Comparison of ENCODE assay signal across 8 cellular contexts in the genomic region with DNA sequence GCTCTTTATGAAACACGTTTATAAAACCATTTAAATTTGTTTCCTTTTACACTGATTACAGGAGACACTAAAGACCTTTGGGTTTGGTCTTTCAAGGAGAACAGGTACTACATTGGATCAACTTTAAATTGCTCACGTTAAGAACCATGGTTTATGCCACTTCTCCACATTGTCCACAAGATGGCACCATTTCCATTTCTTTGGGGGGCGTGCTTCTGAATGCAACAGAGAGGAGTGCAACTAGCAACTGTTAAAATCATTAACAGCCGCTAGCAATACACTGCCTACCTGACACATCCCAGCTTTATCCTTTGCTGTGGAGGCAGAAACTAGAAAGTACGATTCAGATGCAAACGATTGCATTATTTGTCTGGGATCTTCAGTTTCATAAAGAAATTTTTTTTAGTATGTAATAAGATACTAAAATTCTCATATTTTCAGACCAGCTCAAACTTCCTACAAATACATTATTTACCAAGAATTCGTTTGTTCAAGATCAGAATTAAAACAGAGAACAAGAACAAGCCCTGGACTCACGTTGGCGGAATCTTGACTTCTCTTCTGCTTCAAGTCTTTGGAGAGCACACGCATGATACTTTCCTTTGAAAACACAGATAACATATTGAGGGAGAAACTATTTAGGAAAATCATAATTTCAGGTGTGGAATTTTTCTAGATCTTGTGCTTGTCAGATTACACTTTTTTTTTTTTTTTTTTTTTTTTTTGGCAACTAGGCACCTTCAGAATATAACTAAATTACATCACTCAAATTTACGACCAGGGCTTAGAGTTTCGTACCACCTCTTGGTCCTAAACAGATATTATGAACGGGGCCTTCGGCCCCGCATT. TPM values are rescaled to one million over a fixed set of nuclear protein-coding genes. Genes with fewer than 3 reads are reported as not detected.
DNase-seq lines count a peak whose midpoint lies in the region; ATAC-seq, FAIRE-seq and TF ChIP-seq lines count a peak whose summit lies in the region.

No MANE protein-coding gene starts in this region.

- no peak for TF ChIP-seq POLR2A in upper lobe of left lung (IDR thresholded peaks at IDR 0.05)

- no peak overlapping the region for H2AK5ac ChIP-seq in H9 (ENCODE audit: insufficient read length, low read length)

- H3K23ac ChIP-seq in H9 (ENCODE audit: insufficient read length, low read depth, low read length) = no peak overlapping the region

- H3K18ac ChIP-seq in H9 (ENCODE audit: insufficient read length, low read depth, low read length) = no peak overlapping the region

- H2BK20ac ChIP-seq in H9 (ENCODE audit: low read depth, low read length, poor library complexity, severe bottlenecking) = no peak overlapping the region

- DNase-seq in H9 (peak; percentile 65), LNCaP clone FGC (ENCODE audit: low read depth) (peak; percentile 70), RKO (ENCODE audit: low spot score) (peak; percentile 90), fibroblast of the conjunctiva (ENCODE audit: low read depth) (peak; percentile 69), upper lobe of left lung (peak in 1 of 2 donors; percentile 63)

- H2BK5ac ChIP-seq in H9 (ENCODE audit: insufficient read length, low read length) = no peak overlapping the region

- TF ChIP-seq CTCF in H9 (conservative IDR thresholded peaks at IDR 0.05) = peak; percentile 87
- TF ChIP-seq CTCF in LNCaP clone FGC (IDR thresholded peaks at IDR 0.05; ENCODE audit: control insufficient read depth, extremely low read depth, insufficient read depth) = peak; percentile 91
- TF ChIP-seq CTCF in neutrophil (IDR thresholded peaks at IDR 0.05) = peak; percentile 39
- peak; percentile 71 to 85 (median 77) for TF ChIP-seq CTCF in upper lobe of left lung (IDR thresholded peaks at IDR 0.05)

- H2BK120ac ChIP-seq in H9 (ENCODE audit: low read depth, low read length, poor library complexity, severe bottlenecking) = no peak overlapping the region

- no peak overlapping the region for H3T11ph ChIP-seq in H9 (ENCODE audit: low read length)

- H3K27me3 Mint-ChIP-seq in H9 (ENCODE audit: low read depth) = peaks cover 69% of the 10 kb centered on the region
- H3K27me3 Mint-ChIP-seq in activated T-helper 17 cell treated with anti-CD3 and anti-CD28 coated beads, Interleukin-2, amount 50 U/mL, for 72 hours = peaks cover 52% of the 10 kb centered on the region

- H3K9me3 ChIP-seq in H9 (ENCODE audit: control insufficient read depth, low read depth, low read length) (no peaks in the 10 kb centered on the region), neutrophil (no peaks in the 10 kb centered on the region), upper lobe of left lung (no peaks in the 10 kb centered on the region)

- no peak overlapping the region for H4K8ac ChIP-seq in H9 (replicated peaks; ENCODE audit: insufficient read length, low read depth, low read length)

- H2AFZ ChIP-seq in H9 (ENCODE audit: low read length) = no peak overlapping the region

- no peak overlapping the region for H2BK12ac ChIP-seq in H9 (ENCODE audit: insufficient read length, low read depth, low read length)

- H3K27ac ChIP-seq in H9 (ENCODE audit: insufficient read length, low read depth, low read length) = no peak overlapping the region
- no peak overlapping the region for H3K27ac ChIP-seq in neutrophil
- no peak overlapping the region for H3K27ac ChIP-seq in upper lobe of left lung

- TF ChIP-seq EP300 in upper lobe of left lung (IDR thresholded peaks at IDR 0.05) = no peak

- peaks cover 0 to 6% of the 10 kb centered on the region in 2 experiments; a peak in 1 of 5 replicates for H3K9me3 Mint-ChIP-seq in H9
- no peaks in the 10 kb centered on the region for H3K9me3 Mint-ChIP-seq in activated T-helper 17 cell treated with anti-CD3 and anti-CD28 coated beads, Interleukin-2, amount 50 U/mL, for 72 hours

- H3K56ac ChIP-seq in H9 (ENCODE audit: insufficient read length, low read depth, low read length) = no peak overlapping the region

- H3K4me3 Mint-ChIP-seq in H9 = peak overlapping the region; percentile 63 to 81
- peak overlapping the region; percentile 78 for H3K4me3 Mint-ChIP-seq in activated T-helper 17 cell treated with anti-CD3 and anti-CD28 coated beads, Interleukin-2, amount 50 U/mL, for 72 hours

- H4K5ac ChIP-seq in H9 (ENCODE audit: insufficient read length, low read depth, low read length) = no peak overlapping the region

- H3K27me3 ChIP-seq in H9 (ENCODE audit: insufficient read depth, low read length) (peaks cover 32% of the 10 kb centered on the region), neutrophil (peaks cover 100% of the 10 kb centered on the region), upper lobe of left lung (peaks cover 0 to 33% (median 19%) of the 10 kb centered on the region in 4 donors)

- H3K4me1 Mint-ChIP-seq in H9 = peaks cover 21 to 27% of the 10 kb centered on the region in 2 experiments
- H3K4me1 Mint-ChIP-seq in activated T-helper 17 cell treated with anti-CD3 and anti-CD28 coated beads, Interleukin-2, amount 50 U/mL, for 72 hours = peaks cover 20% of the 10 kb centered on the region

- H3K4me1 ChIP-seq in H9 (ENCODE audit: insufficient read depth, low read length) (no peaks in the 10 kb centered on the region), neutrophil (ENCODE audit: control insufficient read depth in 1 of 2, insufficient read depth in 1 of 2, low read depth in 1 of 2, low read length in 1 of 2) (peaks cover 28 to 29% of the 10 kb centered on the region in 2 experiments), upper lobe of left lung (peaks cover 27 to 36% (median 30%) of the 10 kb centered on the region in 4 donors)

- H3K9ac ChIP-seq in H9 (ENCODE audit: extremely low read depth, insufficient read length, low read length) = no peak overlapping the region

- no peak overlapping the region for H3K27ac Mint-ChIP-seq in H9
- no peak overlapping the region for H3K27ac Mint-ChIP-seq in activated T-helper 17 cell treated with anti-CD3 and anti-CD28 coated beads, Interleukin-2, amount 50 U/mL, for 72 hours

- H4K91ac ChIP-seq in H9 (ENCODE audit: insufficient read length, low read depth, low read length) = no peak overlapping the region

- peak overlapping the region; percentile 53 for H3K4me3 ChIP-seq in LNCaP clone FGC (ENCODE audit: low read depth, low read length)
- peak overlapping the region; percentile 52 to 61 for H3K4me3 ChIP-seq in neutrophil (ENCODE audit: low read depth in 1 of 2, low read length in 1 of 2)
- H3K4me3 ChIP-seq in upper lobe of left lung = peak overlapping the region; percentile 22 to 58 (median 46)

- no peaks in the 10 kb centered on the region for H3K36me3 ChIP-seq in neutrophil
- H3K36me3 ChIP-seq in upper lobe of left lung = no peaks in the 10 kb centered on the region

- peak; percentile 60 for ATAC-seq in activated T-helper 17 cell treated with anti-CD3 and anti-CD28 coated beads, Interleukin-2, amount 50 U/mL, for 72 hours (replicated peaks)
- peak; percentile 86 to 87 for ATAC-seq in upper lobe of left lung (ENCODE audit: low FRiP score in 2 of 2)

- no peak overlapping the region for H3K4ac ChIP-seq in H9 (ENCODE audit: low read depth, low read length)

- no peak overlapping the region for H2BK15ac ChIP-seq in H9 (ENCODE audit: low read depth, low read length)

- H3K14ac ChIP-seq in H9 (ENCODE audit: insufficient read depth, low read length) = no peak overlapping the region

- peak overlapping the region; percentile 44 for H3K4me2 ChIP-seq in H9 (ENCODE audit: insufficient read depth, insufficient read length, low read length)

- WGBS in H9 (ENCODE audit: extremely low coverage, insufficient read length, low lambda C conversion rate) = no CpG with 5 or more reads among the region's 15 CpGs
- 5 to 10% methylated on average over 15 of the region's 15 CpGs for WGBS in upper lobe of left lung, 2 donors

- no peaks in the 10 kb centered on the region for H3K36me3 Mint-ChIP-seq in H9 (ENCODE audit: insufficient read depth in 1 of 3, low read depth in 3 of 3)
- H3K36me3 Mint-ChIP-seq in activated T-helper 17 cell treated with anti-CD3 and anti-CD28 coated beads, Interleukin-2, amount 50 U/mL, for 72 hours (ENCODE audit: low read depth) = no peaks in the 10 kb centered on the region

- H3K79me2 ChIP-seq in H9 (ENCODE audit: insufficient read depth, low read length) = no peaks in the 10 kb centered on the region

- H3K79me1 ChIP-seq in H9 (ENCODE audit: insufficient read depth, low read depth, low read length, poor library complexity, severe bottlenecking) = no peaks in the 10 kb centered on the region

- H4K20me1 ChIP-seq in H9 (ENCODE audit: control insufficient read depth, insufficient read depth, insufficient read length) = no peaks in the 10 kb centered on the region

- H3K23me2 ChIP-seq in H9 (ENCODE audit: insufficient read length, low read depth, low read length, poor library complexity, severe bottlenecking) = peaks cover 6% of the 10 kb centered on the region

- peak; percentile 97 for FAIRE-seq in G401.6 (lab: Jason Lieb, UNC)

RNA-seq across cellular contexts. Expression of a gene that starts 0.7 kb away (rescaled TPM):
- total RNA-seq in H9 (2021) (0.18 and 0.26 TPM in 2 replicates), upper lobe of left lung (1 to 10 TPM in 3 of 6 donors, under 1 TPM in 3; 0.09 to 5.5 (median 1.5) TPM)
- total RNA-seq in activated T-helper 17 cell treated with anti-CD3 and anti-CD28 coated beads, Interleukin-2, amount 50 U/mL, for 72 hours = not detected

RNA-seq across cellular contexts. Expression of a gene that starts 12.3 kb away (rescaled TPM):
- 37.9 and 38.3 TPM in 2 replicates for total RNA-seq in H9 (2021)
- total RNA-seq in activated T-helper 17 cell treated with anti-CD3 and anti-CD28 coated beads, Interleukin-2, amount 50 U/mL, for 72 hours = not detected
- total RNA-seq in upper lobe of left lung = 10 to 100 TPM in 1 of 6 donors, 1 to 10 TPM in 5; 2.1 to 15.5 (median 4.3) TPM

RNA-seq across cellular contexts. Expression of a gene that starts 54.8 kb away (rescaled TPM):
- total RNA-seq in H9 (2021) (0.26 and 0.39 TPM in 2 replicates), upper lobe of left lung (1 to 10 TPM in 1 of 6 donors, under 1 TPM in 3, not detected in 2; 0.22 to 2.2 (median 0.45) TPM)
- under 1 TPM in 1 of 2 donors, not detected in 1; 0.16 TPM for total RNA-seq in activated T-helper 17 cell treated with anti-CD3 and anti-CD28 coated beads, Interleukin-2, amount 50 U/mL, for 72 hours

Comparison
In these comparisons a context has a peak if more than half of its experiments do, and no peak if none do; other contexts are left out.
1. CTCF ChIP-seq: peak in every context shown above with its lines; median percentile 91 in LNCaP clone FGC; 87 in H9; 77 in upper lobe of left lung; 39 in neutrophil.